ENCODE assay signal across 39 cellular contexts in the genomic region with DNA sequence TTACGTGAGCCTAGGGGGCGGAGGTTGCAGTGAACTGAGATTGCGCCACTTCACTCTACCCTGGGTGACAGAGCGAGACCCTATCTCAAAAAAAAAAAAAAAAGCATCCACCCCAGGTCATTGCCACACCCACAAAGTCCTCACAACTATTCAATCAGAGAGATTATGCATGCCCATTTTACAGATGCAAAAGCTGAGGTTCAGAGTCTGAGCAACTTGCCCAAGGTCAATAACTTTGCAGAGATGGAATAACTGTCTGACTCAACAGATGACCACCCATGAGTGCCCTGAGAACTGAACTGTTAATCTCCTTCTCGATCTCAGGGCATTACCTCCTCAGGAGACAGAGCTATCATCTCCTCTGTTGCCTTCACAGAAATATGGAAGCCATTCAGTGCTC. TPM values are rescaled to one million over a fixed set of nuclear protein-coding genes. Genes with fewer than 3 reads are reported as not detected.
"Had no signal": no experiment of that assay in that cellular context is flagged by ENCODE, and none has a peak within 500 bp of the region (broad histone marks: within the 10 kb centered on the region; RNA-seq: fewer than 3 reads in every experiment).

No MANE protein-coding gene starts in this region.

- H3K9me3 ChIP-seq: MG63 had no signal

- DNase-seq: Karpas-422, Kasumi-1, MG63, MM.1S, MV-4-11, NCI-H1048, NCI-H1092, NCI-H1092 treated with DMSO at 0.1 percent for 48 hours, NCI-H1105, NCI-H1105 treated with DMSO at 0.1 percent for 48 hours, NCI-H1417, NCI-H1417 treated with DMSO at 0.1 percent for 48 hours, NCI-H1436, NCI-H1436 treated with DMSO at 0.1 percent for 48 hours, NCI-H146, NCI-H1694, NCI-H1694 treated with DMSO at 0.1 percent for 48 hours, NCI-H187, NCI-H187 treated with DMSO at 0.1 percent for 48 hours, NCI-H1930, NCI-H2029, NCI-H2029 treated with DMSO at 0.1 percent for 48 hours, NCI-H2081, NCI-H2081 treated with DMSO at 0.1 percent for 48 hours, NCI-H2107, NCI-H2171, NCI-H2171 treated with DMSO at 0.1 percent for 48 hours, NCI-H2227 treated with DMSO at 0.1 percent for 48 hours, NCI-H226, NCI-H345, NCI-H446, NCI-H446 treated with DMSO at 0.1 percent for 48 hours, NCI-H510A, NCI-H510A treated with DMSO at 0.1 percent for 48 hours, NCI-H524 had no signal

- H3K36me3 ChIP-seq: MG63 had no signal

- H3K4me3 ChIP-seq: MG63 had no signal

RNA-seq across cellular contexts. Expression of gene TMEM114, which starts 5.5 kb away (rescaled TPM):
- total RNA-seq: LHCN-M2, M059J, MCF 10A, NCI-H460 had no signal
